18 cellular contexts compared by ENCODE assay signal in genomic region chr15:34581043-34581365, GRCh38. TPM values are rescaled to one million over a fixed set of nuclear protein-coding genes. Genes with fewer than 3 reads are reported as not detected.
A peak's percentile ranks its signal among the peaks of the same experiment; 100 is the strongest.
DNase-seq lines count a peak whose midpoint lies in the region; ATAC-seq and TF ChIP-seq lines count a peak whose summit lies in the region.
"Had no signal": no experiment of that assay in that cellular context is flagged by ENCODE, and none has a peak within 500 bp of the region (broad histone marks: within the 10 kb centered on the region; RNA-seq: fewer than 3 reads in every experiment).

No MANE protein-coding gene starts in this region.

- peak overlapping the region; percentile 82 to 88 (median 86) for H3K4me3 Mint-ChIP-seq in T-cell
- peak overlapping the region; percentile 84 for H3K4me3 Mint-ChIP-seq in effector memory CD8-positive, alpha-beta T cell

- no peak for DNase-seq in heart right ventricle
- no peak for DNase-seq in left cardiac atrium
- no peak for DNase-seq in T-cell
- DNase-seq in effector memory CD8-positive, alpha-beta T cell: no peak
- peak; percentile 71 for DNase-seq in posterior vena cava (ENCODE audit: low spot score)
- DNase-seq in SHP77 treated with DMSO at 0.1 percent for 48 hours (lab: John Stamatoyannopoulos, UW): no peak
- DNase-seq: activated CD8-positive, alpha-beta memory T cell treated with anti-CD3 and anti-CD28 coated beads, Interleukin-2, amount 50 U/mL, for 4 hours; amniotic stem cell; GDM1; midbrain; NCI-H226; RPMI8226; stimulated activated CD4-positive, alpha-beta T cell treated with anti-CD3 and anti-CD28 coated beads, Interleukin-4, amount 100 ng/mL, for 4 hours had no signal

- no peak overlapping the region for H3K27ac Mint-ChIP-seq in T-cell
- H3K27ac Mint-ChIP-seq in effector memory CD8-positive, alpha-beta T cell: peak overlapping the region in 1 of 2 donors; percentile 20
- H3K27ac Mint-ChIP-seq: WTC11 had no signal

- H3K9me3 Mint-ChIP-seq in T-cell: no peaks in the 10 kb centered on the region
- no peaks in the 10 kb centered on the region for H3K9me3 Mint-ChIP-seq in effector memory CD8-positive, alpha-beta T cell
- H3K9me3 Mint-ChIP-seq: WTC11 had no signal

- no peaks in the 10 kb centered on the region for H3K36me3 ChIP-seq in heart right ventricle

- H3K36me3 Mint-ChIP-seq in T-cell: no peaks in the 10 kb centered on the region
- peaks cover 14% of the 10 kb centered on the region for H3K36me3 Mint-ChIP-seq in effector memory CD8-positive, alpha-beta T cell (ENCODE audit: insufficient read depth)
- H3K36me3 Mint-ChIP-seq: WTC11 had no signal

- POLR2A ChIA-PET in T-cell (lab: Charles Lee): no interaction called here

- intact Hi-C loops in heart right ventricle (cut with DNase I): loop anchor here in 6 of 10 donors (10.0 kb wide), 6 partner anchors 56 to 516 kb away; partner anchors contain the start of genes LPCAT4 (in 1 of the 6), NOP10 (in 1 of the 6) and NUTM1 (in 1 of the 6)
- intact Hi-C loops in left cardiac atrium (cut with DNase I): loop anchor here in 1 of 2 donors (10.0 kb wide), 1 partner anchor 516 kb away; no protein-coding TSS in a partner anchor
- intact Hi-C loops in posterior vena cava (cut with DNase I): no loop called here

- H3K27ac ChIP-seq in heart right ventricle: peak overlapping the region in 9 of 10 donors; percentile 10 to 80 (median 66)
- H3K27ac ChIP-seq: parathyroid adenoma, skin epidermis had no signal

- H3K27me3 Mint-ChIP-seq in T-cell: peaks cover 0 to 4% of the 10 kb centered on the region in 2 donors
- H3K27me3 Mint-ChIP-seq in effector memory CD8-positive, alpha-beta T cell: peaks cover 0 to 10% of the 10 kb centered on the region in 2 donors

- ATAC-seq in heart right ventricle (peak in 1 of 8 donors; percentile 0), left cardiac atrium (no peak), T-cell (replicated peaks in 1 of 4) (no peak), HG03571 (IDR thresholded peaks at IDR 0.05; ENCODE audit: unreplicated experiment) (no peak), GM18502 (IDR thresholded peaks at IDR 0.05; ENCODE audit: poor library complexity, unreplicated experiment) (no peak)
- ATAC-seq in effector memory CD8-positive, alpha-beta T cell (replicated peaks): no peak
- ATAC-seq: WTC11 had no signal

- H3K4me1 ChIP-seq in heart right ventricle: peaks cover 0 to 61% (median 18%) of the 10 kb centered on the region in 9 donors

- TF ChIP-seq CTCF in heart right ventricle (IDR thresholded peaks at IDR 0.05): no peak

- peaks cover 47 to 59% (median 49%) of the 10 kb centered on the region in 3 donors for H3K4me1 Mint-ChIP-seq in T-cell
- peaks cover 22 to 44% of the 10 kb centered on the region in 2 donors for H3K4me1 Mint-ChIP-seq in effector memory CD8-positive, alpha-beta T cell (ENCODE audit: low read depth in 2 of 2)

- 81 to 89% methylated on average over 9 of the region's 9 CpGs for WGBS in heart right ventricle, 2 donors

- H3K4me3 ChIP-seq in heart right ventricle: no peak overlapping the region
- H3K4me3 ChIP-seq: skin epidermis had no signal

- no peaks in the 10 kb centered on the region for H3K9me3 ChIP-seq in heart right ventricle

- CTCF ChIA-PET in T-cell (lab: Charles Lee): no interaction called here

- H3K27me3 ChIP-seq in heart right ventricle: peaks cover 0 to 34% (median 10%) of the 10 kb centered on the region in 7 donors

RNA-seq across cellular contexts. Expression of gene GOLGA8B, which starts 2.4 kb away (rescaled TPM):
- 10 to 100 TPM; 10.7 to 36.6 (median 21.4) TPM for total RNA-seq in heart right ventricle
- 10 to 100 TPM in 1 of 2 donors, 1 to 10 TPM in 1; 4.0 to 80.6 TPM for polyA plus RNA-seq in heart right ventricle
- total RNA-seq in left cardiac atrium: 10 to 100 TPM; 14.5 to 32.4 TPM
- total RNA-seq in T-cell: 100 to 1,000 TPM; 225 to 468 (median 379) TPM
- 10 to 100 TPM; 41.8 to 52.0 TPM for total RNA-seq in posterior vena cava

Comparison
In these comparisons a context has a peak if more than half of its experiments do, and no peak if none do; other contexts are left out.
1. RNA of gene GOLGA8B, which starts 2.4 kb away (total RNA-seq): 225 to 468 TPM in T-cell; 41.8 to 52.0 TPM in posterior vena cava, 14.5 to 32.4 TPM in left cardiac atrium and 10.7 to 36.6 TPM in heart right ventricle; every median in the first group is over 4 times any median in the second.
2. intact Hi-C loops: an anchor here in heart right ventricle (10.0 kb wide); none called in posterior vena cava.